Comparison of ENCODE assay signal across 16 cellular contexts in the genomic region with DNA sequence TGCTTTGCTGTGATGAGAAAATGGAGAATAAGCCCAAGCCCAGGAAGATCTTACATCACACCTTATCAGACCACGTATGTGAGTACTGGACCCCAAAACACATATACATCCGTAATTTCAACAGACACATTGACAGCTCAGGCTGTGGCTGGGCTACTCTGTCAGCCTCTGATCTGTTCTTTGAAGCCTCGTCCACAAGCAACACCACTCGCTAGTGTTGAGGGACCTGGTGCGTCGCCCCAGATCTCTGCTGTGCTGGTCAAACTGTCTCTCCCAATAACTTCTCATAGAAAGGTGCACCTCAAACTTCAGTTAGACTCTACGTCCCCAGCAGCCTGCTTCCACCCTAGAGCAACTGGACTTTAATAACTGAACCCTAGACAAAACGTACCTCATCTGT. TPM values are rescaled to one million over a fixed set of nuclear protein-coding genes. Genes with fewer than 3 reads are reported as not detected.
DNase-seq lines count a peak whose midpoint lies in the region; ATAC-seq and TF ChIP-seq lines count a peak whose summit lies in the region.
"Had no signal": no experiment of that assay in that cellular context is flagged by ENCODE, and none has a peak within 500 bp of the region (broad histone marks: within the 10 kb centered on the region; RNA-seq: fewer than 3 reads in every experiment).

No MANE protein-coding gene starts in this region.

- H3K27me3 Mint-ChIP-seq in activated CD8-positive, alpha-beta memory T cell treated with anti-CD3 and anti-CD28 coated beads, Interleukin-2, amount 10 ng/mL, durations not matched to agents 7 days and 5 days = peaks cover 3% of the 10 kb centered on the region

- H3K36me3 Mint-ChIP-seq in activated CD8-positive, alpha-beta memory T cell treated with anti-CD3 and anti-CD28 coated beads, Interleukin-2, amount 10 ng/mL, durations not matched to agents 7 days and 5 days = no peaks in the 10 kb centered on the region
- no peaks in the 10 kb centered on the region for H3K36me3 Mint-ChIP-seq in stimulated activated effector memory CD8-positive, alpha-beta T cell treated with anti-CD3 and anti-CD28 coated beads, Interleukin-12 subunit alpha, Interleukin-12 subunit beta, amount 100 ng/mL, for 72 hours
- H3K36me3 Mint-ChIP-seq: CD8-positive, alpha-beta T cell had no signal

- peak; percentile 35 for DNase-seq in activated CD8-positive, alpha-beta memory T cell treated with anti-CD3 and anti-CD28 coated beads, Interleukin-2, amount 10 ng/mL, durations not matched to agents 7 days and 5 days
- DNase-seq in activated CD8-positive, alpha-beta memory T cell treated with anti-CD3 and anti-CD28 coated beads, Interleukin-2, amount 50 U/mL, for 4 hours = no peak
- DNase-seq in stimulated activated effector memory CD8-positive, alpha-beta T cell treated with anti-CD3 and anti-CD28 coated beads, Interleukin-12 subunit alpha, Interleukin-12 subunit beta, amount 100 ng/mL, for 72 hours (ENCODE audit: low spot score in 2 of 2) = no peak
- DNase-seq in SK-N-DZ (ENCODE audit: low spot score) = no peak
- no peak for DNase-seq in KG1 (lab: John Stamatoyannopoulos, UW)
- DNase-seq in ovary = no peak
- DNase-seq: 8988T; Calu3; CD8-positive, alpha-beta T cell; DMS53; DND-41; EL; HCEC 1CT had no signal

- H3K4me1 ChIP-seq in neuron (ENCODE audit: insufficient read depth, low read length) = no peaks in the 10 kb centered on the region
- no peaks in the 10 kb centered on the region for H3K4me1 ChIP-seq in ovary (ENCODE audit: insufficient read depth)
- H3K4me1 ChIP-seq: BLaER1 had no signal

- H3K27me3 ChIP-seq in neuron (ENCODE audit: insufficient read depth, low read length) (no peaks in the 10 kb centered on the region), ovary (no peaks in the 10 kb centered on the region)
- H3K27me3 ChIP-seq: BLaER1 had no signal

- no peak for TF ChIP-seq CTCF in ovary (IDR thresholded peaks at IDR 0.05)

- TF ChIP-seq POLR2A in ovary (IDR thresholded peaks at IDR 0.05) = no peak

- WGBS in ovary, 3 donors = 79 to 83% (median 81%) methylated on average over 8 of the region's 8 CpGs

- peaks cover 7% of the 10 kb centered on the region for H3K4me1 Mint-ChIP-seq in activated CD8-positive, alpha-beta memory T cell treated with anti-CD3 and anti-CD28 coated beads, Interleukin-2, amount 10 ng/mL, durations not matched to agents 7 days and 5 days
- peaks cover 5% of the 10 kb centered on the region for H3K4me1 Mint-ChIP-seq in stimulated activated effector memory CD8-positive, alpha-beta T cell treated with anti-CD3 and anti-CD28 coated beads, Interleukin-12 subunit alpha, Interleukin-12 subunit beta, amount 100 ng/mL, for 72 hours

- no peak overlapping the region for H3K27ac ChIP-seq in ovary
- H3K27ac ChIP-seq: BLaER1 had no signal

- H3K36me3 ChIP-seq in neuron (ENCODE audit: insufficient read depth, low read length) (no peaks in the 10 kb centered on the region), ovary (no peaks in the 10 kb centered on the region)
- H3K36me3 ChIP-seq: BLaER1 had no signal

- peaks cover 5% of the 10 kb centered on the region for H3K9me3 ChIP-seq in neuron (ENCODE audit: low read length)
- peaks cover 0 to 3% of the 10 kb centered on the region in 2 donors for H3K9me3 ChIP-seq in ovary

- H3K4me3 Mint-ChIP-seq in activated CD8-positive, alpha-beta memory T cell treated with anti-CD3 and anti-CD28 coated beads, Interleukin-2, amount 10 ng/mL, durations not matched to agents 7 days and 5 days = no peak overlapping the region
- no peak overlapping the region for H3K4me3 Mint-ChIP-seq in stimulated activated effector memory CD8-positive, alpha-beta T cell treated with anti-CD3 and anti-CD28 coated beads, Interleukin-12 subunit alpha, Interleukin-12 subunit beta, amount 100 ng/mL, for 72 hours
- H3K4me3 Mint-ChIP-seq: CD8-positive, alpha-beta T cell had no signal

- ATAC-seq in activated CD8-positive, alpha-beta memory T cell treated with anti-CD3 and anti-CD28 coated beads, Interleukin-2, amount 10 ng/mL, durations not matched to agents 7 days and 5 days = no peak
- ATAC-seq in stimulated activated effector memory CD8-positive, alpha-beta T cell treated with anti-CD3 and anti-CD28 coated beads, Interleukin-12 subunit alpha, Interleukin-12 subunit beta, amount 100 ng/mL, for 72 hours = no peak
- ATAC-seq: CD8-positive, alpha-beta T cell; GM12878 had no signal

- CTCF ChIA-PET in activated CD8-positive, alpha-beta memory T cell treated with anti-CD3 and anti-CD28 coated beads, Interleukin-2, amount 10 ng/mL, durations not matched to agents 7 days and 5 days (lab: Charles Lee) = no interaction called here

- peaks cover 3% of the 10 kb centered on the region for H3K9me3 Mint-ChIP-seq in activated CD8-positive, alpha-beta memory T cell treated with anti-CD3 and anti-CD28 coated beads, Interleukin-2, amount 10 ng/mL, durations not matched to agents 7 days and 5 days (ENCODE audit: low read depth)
- H3K9me3 Mint-ChIP-seq in stimulated activated effector memory CD8-positive, alpha-beta T cell treated with anti-CD3 and anti-CD28 coated beads, Interleukin-12 subunit alpha, Interleukin-12 subunit beta, amount 100 ng/mL, for 72 hours = peaks cover 3% of the 10 kb centered on the region

- no peak overlapping the region for H3K27ac Mint-ChIP-seq in activated CD8-positive, alpha-beta memory T cell treated with anti-CD3 and anti-CD28 coated beads, Interleukin-2, amount 10 ng/mL, durations not matched to agents 7 days and 5 days
- H3K27ac Mint-ChIP-seq in stimulated activated effector memory CD8-positive, alpha-beta T cell treated with anti-CD3 and anti-CD28 coated beads, Interleukin-12 subunit alpha, Interleukin-12 subunit beta, amount 100 ng/mL, for 72 hours = peak overlapping the region; percentile 79
- H3K27ac Mint-ChIP-seq: CD8-positive, alpha-beta T cell had no signal

- TF ChIP-seq EP300 in ovary (IDR thresholded peaks at IDR 0.05) = no peak

- H3K4me3 ChIP-seq in neuron (ENCODE audit: low read length) = no peak overlapping the region
- no peak overlapping the region for H3K4me3 ChIP-seq in ovary
- H3K4me3 ChIP-seq: BLaER1, GM12878 had no signal

- intact Hi-C loops in ovary (cut with DNase I) = no loop called here

- peak overlapping the region; percentile 5 for H2AFZ ChIP-seq in neuron (ENCODE audit: low read depth, low read length)

RNA-seq across cellular contexts. Expression of a gene that starts 10.6 kb away (rescaled TPM):
- total RNA-seq in activated CD8-positive, alpha-beta memory T cell treated with anti-CD3 and anti-CD28 coated beads, Interleukin-2, amount 10 ng/mL, durations not matched to agents 7 days and 5 days = 10 to 100 TPM; 54.9 to 55.9 TPM
- 43.3 and 48.0 TPM in 2 replicates for polyA plus RNA-seq in SK-N-DZ (2014; cell fraction: cytosol; rRNA removed)
- polyA plus RNA-seq in SK-N-DZ (2014; cell fraction: nucleus; rRNA removed) = 204 and 270 TPM in 2 replicates
- total RNA-seq in ovary = 10 to 100 TPM; 32.6 to 54.4 (median 49.4) TPM
- polyA plus RNA-seq in ovary = 10 to 100 TPM; 27.6 to 38.5 TPM
